Comparison of ENCODE assay signal across 9 cellular contexts in the genomic region with DNA sequence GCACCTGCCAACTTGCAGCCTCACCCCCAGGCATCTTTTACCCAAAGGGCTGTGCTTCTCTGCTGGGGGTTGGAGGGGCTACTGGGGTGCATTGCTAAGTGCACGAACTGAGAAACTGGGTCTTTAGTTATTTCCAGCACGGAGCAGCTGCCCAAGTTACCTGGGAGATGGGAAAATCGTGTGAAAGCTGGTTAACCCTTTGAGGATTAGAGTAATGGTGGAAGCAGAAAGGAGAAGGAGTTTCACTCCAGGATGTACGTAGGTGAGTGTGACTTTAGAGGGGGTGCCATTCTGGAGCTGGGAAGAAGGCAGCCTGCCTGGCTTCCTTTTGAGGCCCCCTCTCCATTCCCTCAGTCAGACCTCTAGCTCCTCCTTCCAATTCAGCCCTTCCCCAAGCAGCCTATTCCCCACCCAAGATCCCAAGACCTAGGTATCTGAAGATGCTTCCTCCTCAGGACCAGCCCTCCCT. TPM values are rescaled to one million over a fixed set of nuclear protein-coding genes. Genes with fewer than 3 reads are reported as not detected.
DNase-seq lines count a peak whose midpoint lies in the region; ATAC-seq, FAIRE-seq and TF ChIP-seq lines count a peak whose summit lies in the region.
"Had no signal": no experiment of that assay in that cellular context is flagged by ENCODE, and none has a peak within 500 bp of the region (broad histone marks: within the 10 kb centered on the region; RNA-seq: fewer than 3 reads in every experiment).

No MANE protein-coding gene starts in this region.

- no peak for TF ChIP-seq CTCF in VCaP (conservative IDR thresholded peaks at IDR 0.05)

- H3K9ac ChIP-seq in iPS-18a (ENCODE audit: low read length), result no peak overlapping the region

- H3K9me3 ChIP-seq in iPS-18a (ENCODE audit: control insufficient read depth, low read depth, low read length) (no peaks in the 10 kb centered on the region), small intestine (ENCODE audit: control insufficient read depth, low read depth) (no peaks in the 10 kb centered on the region)
- H3K9me3 ChIP-seq: adrenal gland had no signal

- peak overlapping the region; percentile 77 for H3K4me3 ChIP-seq in iPS-18a (ENCODE audit: low read length)
- H3K4me3 ChIP-seq in small intestine (ENCODE audit: low read depth in 1 of 2, low read length in 2 of 2), result peak overlapping the region; percentile 81 to 89

- no peak for FAIRE-seq in small intestine (lab: Jason Lieb, UNC)

- ATAC-seq in GM19452 (IDR thresholded peaks at IDR 0.05; ENCODE audit: unreplicated experiment) (peak; percentile 17), GM18517 (IDR thresholded peaks at IDR 0.05; ENCODE audit: unreplicated experiment) (no peak), HG03196 (IDR thresholded peaks at IDR 0.05; ENCODE audit: unreplicated experiment) (no peak), left colon (no peak)

- H3K27me3 ChIP-seq in iPS-18a (ENCODE audit: control insufficient read depth, insufficient read depth, low read length), result peaks cover 7% of the 10 kb centered on the region
- no peaks in the 10 kb centered on the region for H3K27me3 ChIP-seq in small intestine (ENCODE audit: control insufficient read depth in 2 of 2, insufficient read depth in 2 of 2, low read length in 2 of 2)
- H3K27me3 ChIP-seq: adrenal gland had no signal

- DNase-seq in small intestine (peak; percentile 27), HuH-7.5 (ENCODE audit: low spot score) (no peak), left colon (no peak)
- DNase-seq: adrenal gland had no signal

- intact Hi-C loops in left colon (cut with DNase I, micrococcal nuclease), result no loop called here

- 1 to 14% (median 8%) methylated on average over 4 of the region's 4 CpGs for WGBS in small intestine, 3 donors

- peak overlapping the region; percentile 98 for H3K27ac ChIP-seq in VCaP
- H3K27ac ChIP-seq in iPS-18a (ENCODE audit: low read length), result no peak overlapping the region
- H3K27ac ChIP-seq in small intestine (ENCODE audit: low read depth in 1 of 2, low read length in 1 of 2), result peak overlapping the region in 1 of 2 donors; percentile 56

- H3K36me3 ChIP-seq in iPS-18a (ENCODE audit: control insufficient read depth, low read depth, low read length), result no peaks in the 10 kb centered on the region
- no peaks in the 10 kb centered on the region for H3K36me3 ChIP-seq in small intestine (ENCODE audit: control insufficient read depth in 2 of 2, insufficient read depth in 2 of 2, low read length in 2 of 2)
- H3K36me3 ChIP-seq: adrenal gland had no signal

- H3K4me1 ChIP-seq in iPS-18a (ENCODE audit: control insufficient read depth, low read depth, low read length) (peaks cover 11% of the 10 kb centered on the region), small intestine (ENCODE audit: control insufficient read depth in 2 of 2, insufficient read depth in 1 of 2, low read depth in 1 of 2, low read length in 1 of 2) (peaks cover 0 to 7% of the 10 kb centered on the region in 2 donors)

RNA-seq across cellular contexts. Expression of gene ADCY6, which starts 1.0 kb away (rescaled TPM):
- 10 to 100 TPM; 14.1 to 27.7 (median 20.1) TPM for polyA plus RNA-seq in small intestine
- 100 to 1,000 TPM; 103 to 130 TPM for total RNA-seq in left colon

RNA-seq across cellular contexts. Expression of gene CACNB3, which starts 28.4 kb away (rescaled TPM):
- 10 to 100 TPM; 11.6 to 12.1 (median 11.9) TPM for polyA plus RNA-seq in small intestine
- 10 to 100 TPM; 36.0 to 47.9 TPM for total RNA-seq in left colon
